In the genomic region with DNA sequence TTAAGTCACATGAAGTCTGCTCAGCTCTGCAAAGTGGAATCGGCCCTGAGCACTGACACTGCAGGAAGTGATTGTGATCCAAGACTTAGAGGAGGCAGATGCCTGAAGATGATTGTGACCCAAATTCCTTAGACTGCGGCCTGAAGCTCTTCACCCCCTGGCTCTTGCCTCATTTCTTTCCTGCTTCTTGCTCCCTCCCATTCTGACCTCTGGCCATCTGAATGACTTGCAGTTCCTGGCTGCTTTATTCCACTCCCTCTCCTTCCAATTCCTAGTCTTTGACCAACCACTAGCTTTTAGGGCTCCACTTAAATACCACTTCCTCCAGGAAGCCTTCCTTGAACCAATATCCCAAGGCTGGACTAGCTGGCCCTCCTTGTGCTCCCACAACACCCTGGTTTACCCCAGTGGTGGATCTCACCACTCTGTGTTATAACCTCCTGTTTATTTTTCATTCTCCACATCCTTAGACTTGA, we compare ENCODE assay signal across 21 cellular contexts. TPM values are rescaled to one million over a fixed set of nuclear protein-coding genes. Genes with fewer than 3 reads are reported as not detected.
DNase-seq lines count a peak whose midpoint lies in the region; ATAC-seq, FAIRE-seq and TF ChIP-seq lines count a peak whose summit lies in the region.
"Had no signal": no experiment of that assay in that cellular context is flagged by ENCODE, and none has a peak within 500 bp of the region (broad histone marks: within the 10 kb centered on the region; RNA-seq: fewer than 3 reads in every experiment).

No MANE protein-coding gene starts in this region.

- H3K79me1 ChIP-seq in mesendoderm (ENCODE audit: low read length) = no peaks in the 10 kb centered on the region

- no peak overlapping the region for H3K9ac ChIP-seq in mammary epithelial cell (ENCODE audit: insufficient read depth, low read length)
- no peak overlapping the region for H3K9ac ChIP-seq in mesendoderm (ENCODE audit: low read length)

- H3K56ac ChIP-seq in mesendoderm (ENCODE audit: low read length) = no peak overlapping the region

- H3K36me3 ChIP-seq in breast epithelium = no peaks in the 10 kb centered on the region
- no peaks in the 10 kb centered on the region for H3K36me3 ChIP-seq in mammary epithelial cell (ENCODE audit: insufficient read depth, low read length)
- no peaks in the 10 kb centered on the region for H3K36me3 ChIP-seq in body of pancreas (replicated peaks in 1 of 2; ENCODE audit: insufficient read depth in 1 of 2, low read depth in 2 of 2)
- H3K36me3 ChIP-seq in mesendoderm (ENCODE audit: control insufficient read depth, insufficient read depth, low read length) = no peaks in the 10 kb centered on the region
- no peaks in the 10 kb centered on the region for H3K36me3 ChIP-seq in aorta (ENCODE audit: control insufficient read depth in 1 of 2, insufficient read depth in 2 of 2, low read length in 1 of 2)
- no peaks in the 10 kb centered on the region for H3K36me3 ChIP-seq in H7 (replicated peaks; ENCODE audit: control insufficient read depth, insufficient read depth, low read length)
- H3K36me3 ChIP-seq: tibial nerve had no signal

- DNase-seq in breast epithelium (ENCODE audit: low spot score in 2 of 2) (no peak), mammary epithelial cell (no peak), body of pancreas (peak in 3 of 4 donors; percentile 13 to 41 (median 22)), mesendoderm (peak; percentile 81), aorta (no peak), H54 (ENCODE audit: insufficient read length, low spot score) (no peak), H7 (no peak)
- no peak for DNase-seq in activated effector memory CD4-positive, alpha-beta T cell treated with anti-CD3 and anti-CD28 coated beads, Interleukin-2, amount 50 U/mL, for 16 hours
- DNase-seq: activated CD4-positive, alpha-beta T cell treated with anti-CD3 and anti-CD28 coated beads for 48 hours; activated CD8-positive, alpha-beta memory T cell treated with anti-CD3 and anti-CD28 coated beads, Interleukin-2, amount 50 U/mL, for 48 hours; CD8-positive, alpha-beta T cell; glutamatergic neuron; MV-4-11; NCI-H82; nephron progenitor cell; retina; stimulated activated CD4-positive, alpha-beta T cell treated with anti-CD3 and anti-CD28 coated beads, Interleukin-2, amount 100 ng/mL, for 24 hours had no signal

- FAIRE-seq in H54 (lab: Jason Lieb, UNC) = no peak
- FAIRE-seq: A204.1, G401.6 had no signal

- dilution Hi-C loops in mammary epithelial cell (cut with HindIII; ENCODE audit: low sequenced_read_pairs) = no loop called here

- H4K5ac ChIP-seq in mesendoderm (ENCODE audit: low read length) = no peak overlapping the region

- H3K23ac ChIP-seq in mesendoderm (ENCODE audit: low read length) = no peak overlapping the region

- CTCF ChIA-PET in mammary epithelial cell (lab: Charles Lee; ENCODE audit: low non-redundant PET) = no interaction called here

- in situ Hi-C loops in mammary epithelial cell (cut with MboI; ENCODE audit: low sequenced_read_pairs in 2 of 2) = no loop called here

- no peak overlapping the region for H2AFZ ChIP-seq in mammary epithelial cell (ENCODE audit: low read depth, low read length)

- no peaks in the 10 kb centered on the region for H4K20me1 ChIP-seq in mammary epithelial cell (ENCODE audit: insufficient read depth, low read length)

- H3K27ac ChIP-seq in breast epithelium = peak overlapping the region; percentile 66 to 67
- H3K27ac ChIP-seq in mammary epithelial cell (ENCODE audit: insufficient read depth, low read depth, low read length) = no peak overlapping the region
- no peak overlapping the region for H3K27ac ChIP-seq in body of pancreas
- no peak overlapping the region for H3K27ac ChIP-seq in mesendoderm (ENCODE audit: low read depth, low read length)
- no peak overlapping the region for H3K27ac ChIP-seq in aorta (ENCODE audit: low read depth in 1 of 2, low read length in 2 of 2)

- no peak overlapping the region for H2BK15ac ChIP-seq in mesendoderm (replicated peaks; ENCODE audit: low read depth)

- no peak overlapping the region for H3K4me3 ChIP-seq in breast epithelium
- no peak overlapping the region for H3K4me3 ChIP-seq in mammary epithelial cell (replicated peaks in 1 of 3; ENCODE audit: insufficient read depth in 1 of 3, low read depth in 2 of 3, low read length in 3 of 3)
- H3K4me3 ChIP-seq in body of pancreas = no peak overlapping the region
- H3K4me3 ChIP-seq in mesendoderm (ENCODE audit: low read length) = no peak overlapping the region
- no peak overlapping the region for H3K4me3 ChIP-seq in aorta (ENCODE audit: low read length in 2 of 2)
- H3K4me3 ChIP-seq in H7 (ENCODE audit: insufficient read depth, low read depth, low read length) = no peak overlapping the region
- H3K4me3 ChIP-seq: tibial nerve had no signal

- H3K9me3 ChIP-seq in breast epithelium (no peaks in the 10 kb centered on the region), mammary epithelial cell (replicated peaks; ENCODE audit: insufficient read depth, low read length) (no peaks in the 10 kb centered on the region), body of pancreas (no peaks in the 10 kb centered on the region), aorta (ENCODE audit: control insufficient read depth, low read length) (no peaks in the 10 kb centered on the region)
- H3K9me3 ChIP-seq: tibial nerve had no signal

- H2AK5ac ChIP-seq in mesendoderm (ENCODE audit: low read length) = no peak overlapping the region

- no peak overlapping the region for H3K18ac ChIP-seq in mesendoderm (ENCODE audit: low read length)

- no peaks in the 10 kb centered on the region for H3K4me1 ChIP-seq in breast epithelium
- H3K4me1 ChIP-seq in mammary epithelial cell (ENCODE audit: insufficient read depth, low read length) = no peaks in the 10 kb centered on the region
- H3K4me1 ChIP-seq in body of pancreas = no peaks in the 10 kb centered on the region
- H3K4me1 ChIP-seq in mesendoderm (ENCODE audit: control insufficient read depth, low read depth, low read length) = no peaks in the 10 kb centered on the region
- H3K4me1 ChIP-seq in aorta (ENCODE audit: control insufficient read depth in 1 of 2, insufficient read depth in 2 of 2, low read length in 2 of 2) = no peaks in the 10 kb centered on the region

- no peak overlapping the region for H3K4ac ChIP-seq in mesendoderm (ENCODE audit: low read depth, low read length)

- H4K8ac ChIP-seq in mesendoderm (ENCODE audit: low read depth, low read length) = no peak overlapping the region

- TF ChIP-seq CTCF in breast epithelium (IDR thresholded peaks at IDR 0.05) (no peak), mammary epithelial cell (conservative IDR thresholded peaks at IDR 0.05 in 1 of 2, IDR thresholded peaks at IDR 0.05 in 1 of 2; ENCODE audit: extremely low read depth in 1 of 2, insufficient read depth in 1 of 2, low read depth in 1 of 2, low read length in 2 of 2) (no peak), body of pancreas (IDR thresholded peaks at IDR 0.05) (no peak)

- WGBS in mammary epithelial cell (ENCODE audit: low coverage, missing lambda C conversion rate) = 50% methylated on average over 2 of the region's 2 CpGs
- 47 to 71% methylated on average over 2 of the region's 2 CpGs for WGBS in body of pancreas, 2 donors
- WGBS in mesendoderm (ENCODE audit: extremely low coverage, insufficient coverage, low lambda C conversion rate) = no CpG with 5 or more reads among the region's 2 CpGs
- WGBS in aorta, 2 donors = 65 to 79% methylated on average over 2 of the region's 2 CpGs

- TF ChIP-seq POLR2A in breast epithelium (IDR thresholded peaks at IDR 0.05) (no peak), body of pancreas (IDR thresholded peaks at IDR 0.05) (no peak), H54 (IDR thresholded peaks at IDR 0.05; ENCODE audit: low read depth, low read length) (no peak)

- no peak overlapping the region for H2BK120ac ChIP-seq in mesendoderm (ENCODE audit: low read depth, low read length)

- no peak overlapping the region for H2BK5ac ChIP-seq in mesendoderm (ENCODE audit: low read length)

- H3K27me3 ChIP-seq in breast epithelium = no peaks in the 10 kb centered on the region
- H3K27me3 ChIP-seq in mammary epithelial cell (ENCODE audit: insufficient read depth, low read length) = no peaks in the 10 kb centered on the region
- H3K27me3 ChIP-seq in body of pancreas = no peaks in the 10 kb centered on the region
- H3K27me3 ChIP-seq in mesendoderm (ENCODE audit: insufficient read depth, low read length, poor library complexity) = no peaks in the 10 kb centered on the region
- H3K27me3 ChIP-seq in aorta (ENCODE audit: control insufficient read depth in 1 of 2, insufficient read depth in 2 of 2, low read length in 1 of 2) = no peaks in the 10 kb centered on the region
- H3K27me3 ChIP-seq in H7 (ENCODE audit: control insufficient read depth, insufficient read depth, low read length) = no peaks in the 10 kb centered on the region; the same call in 1 of the 2 replicates
- H3K27me3 ChIP-seq: tibial nerve had no signal

- peak; percentile 52 for ATAC-seq in body of pancreas
- ATAC-seq in aorta (ENCODE audit: low FRiP score) = peak; percentile 37
- ATAC-seq: CD8-positive, alpha-beta T cell had no signal

- intact Hi-C loops in breast epithelium (cut with DNase I; ENCODE audit: low total_unique reads) (loop anchor here (5.0 kb wide), 1 partner anchor 47 kb away; no protein-coding TSS in a partner anchor), mammary epithelial cell (cut with micrococcal nuclease) (no loop called here), body of pancreas (cut with DNase I) (no loop called here), aorta (cut with DNase I) (no loop called here)

- no TSS peak for BruUV-seq in mammary epithelial cell (replicated peaks; lab: Mats Ljungman, UMichigan)

- H3K4me2 ChIP-seq in mammary epithelial cell (ENCODE audit: insufficient read depth, low read depth, low read length) (no peak overlapping the region), mesendoderm (ENCODE audit: low read length) (no peak overlapping the region)

- H3K79me2 ChIP-seq in mammary epithelial cell (ENCODE audit: insufficient read depth, low read length) (no peaks in the 10 kb centered on the region), mesendoderm (ENCODE audit: control insufficient read depth, insufficient read depth, low read length) (no peaks in the 10 kb centered on the region)

RNA-seq across cellular contexts. Expression of gene EPB42, which starts 9.9 kb away (rescaled TPM):
- 1 to 10 TPM in 1 of 3 donors, under 1 TPM in 1, not detected in 1; 0.29 to 1.9 TPM for total RNA-seq in breast epithelium
- not detected for total RNA-seq in mammary epithelial cell
- not detected for polyA plus RNA-seq in mammary epithelial cell
- not detected for polyA minus RNA-seq in mammary epithelial cell
- not detected for total RNA-seq in body of pancreas
- polyA plus RNA-seq in mesendoderm (2013, experiment 1 of 2) = not detected
- polyA plus RNA-seq in mesendoderm (2013, experiment 2 of 2) = not detected
- total RNA-seq in aorta = under 1 TPM in 1 of 2 donors, not detected in 1; 0.60 TPM
- polyA plus RNA-seq in aorta = not detected
- total RNA-seq in H7 (2014; rRNA removed; shearing (Covaris generic)) = not detected in 2 replicates
- total RNA-seq: CD8-positive, alpha-beta T cell; T-helper 2 cell treated with Interferon-gamma antibody and Interleukin-4, amounts not matched to agents 100 ng/mL and 5 ng/mL, for 36 hours had no signal

RNA-seq across cellular contexts. Expression of gene TGM5, which starts 36.0 kb away (rescaled TPM):
- total RNA-seq in breast epithelium (1 to 10 TPM; 1.6 to 3.1 (median 2.7) TPM), mammary epithelial cell (1 to 10 TPM in 1 of 2 donors, not detected in 1; 1.2 TPM), body of pancreas (not detected), aorta (under 1 TPM in 1 of 2 donors, not detected in 1; 0.84 TPM)
- polyA plus RNA-seq in mammary epithelial cell (not detected), aorta (not detected)
- not detected for polyA minus RNA-seq in mammary epithelial cell
- not detected for polyA plus RNA-seq in mesendoderm (2013, experiment 1 of 2)
- 0.03 TPM for polyA plus RNA-seq in mesendoderm (2013, experiment 2 of 2)
- not detected in 2 replicates for total RNA-seq in H7 (2014; rRNA removed; shearing (Covaris generic))
- total RNA-seq: CD8-positive, alpha-beta T cell; tibial nerve had no signal

RNA-seq across cellular contexts. Expression of gene CCNDBP1, which starts 45.5 kb away (rescaled TPM):
- total RNA-seq in breast epithelium (100 to 1,000 TPM in 2 of 3 donors, 10 to 100 TPM in 1; 90.1 to 179 (median 106) TPM), mammary epithelial cell (10 to 100 TPM; 41.3 to 82.5 TPM), body of pancreas (10 to 100 TPM; 15.5 to 37.1 TPM), aorta (10 to 100 TPM; 60.7 to 68.7 TPM)
- polyA plus RNA-seq in mammary epithelial cell (44.1 TPM), aorta (10 to 100 TPM; 82.8 to 90.3 TPM)
- polyA minus RNA-seq in mammary epithelial cell = 18.6 TPM
- polyA plus RNA-seq in mesendoderm (2013, experiment 1 of 2) = 22.3 TPM
- polyA plus RNA-seq in mesendoderm (2013, experiment 2 of 2) = 22.7 TPM
- total RNA-seq in H7 (2014; rRNA removed; shearing (Covaris generic)) = 49.7 and 51.3 TPM in 2 replicates

Comparison
In these comparisons a context has a peak if more than half of its experiments do, and no peak if none do; other contexts are left out.
1. H3K27ac ChIP-seq: peak in breast epithelium (2 of 2); none in mammary epithelial cell (single experiment), body of pancreas (0 of 4), mesendoderm (single experiment) and aorta (0 of 2).
2. DNase-seq: peak in body of pancreas (3 of 4) and mesendoderm (single experiment); none in breast epithelium (0 of 2), mammary epithelial cell (single experiment), aorta (0 of 2), activated effector memory CD4-positive, alpha-beta T cell treated with anti-CD3 and anti-CD28 coated beads, Interleukin-2, amount 50 U/mL, for 16 hours (single experiment), H54 (single experiment) and H7 (single experiment).